In the genomic region with DNA sequence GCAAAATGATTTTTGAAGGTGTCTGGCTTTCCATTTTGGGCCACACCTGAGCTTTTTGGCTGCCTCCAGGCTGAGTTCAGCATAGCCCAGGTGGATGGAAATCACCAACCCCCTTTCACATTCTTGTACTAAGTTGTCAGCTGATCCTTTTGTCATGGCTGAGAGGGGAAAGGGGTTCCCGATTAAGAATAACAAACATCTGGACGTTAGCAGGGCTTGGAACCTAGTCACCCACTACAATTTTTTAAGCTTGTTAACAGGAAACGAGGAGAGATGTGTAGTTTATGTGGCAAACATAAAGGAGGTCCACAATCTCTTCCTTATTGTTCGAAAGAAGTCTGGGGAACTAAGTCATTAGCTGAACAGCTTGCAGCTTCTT, we compare ENCODE assay signal across 13 cellular contexts. TPM values are rescaled to one million over a fixed set of nuclear protein-coding genes. Genes with fewer than 3 reads are reported as not detected.
DNase-seq lines count a peak whose midpoint lies in the region; ATAC-seq and TF ChIP-seq lines count a peak whose summit lies in the region.
"Had no signal": no experiment of that assay in that cellular context is flagged by ENCODE, and none has a peak within 500 bp of the region (broad histone marks: within the 10 kb centered on the region; RNA-seq: fewer than 3 reads in every experiment).

No MANE protein-coding gene starts in this region.

- H3K4me3 Mint-ChIP-seq in endothelial cell (ENCODE audit: unreplicated experiment) (peak overlapping the region; percentile 88), neural crest cell (peak overlapping the region; percentile 96)
- H3K4me3 Mint-ChIP-seq in CD4-positive, alpha-beta T cell, result no peak overlapping the region
- H3K4me3 Mint-ChIP-seq: activated CD4-positive, alpha-beta T cell treated with anti-CD3 and anti-CD28 coated beads, Interleukin-2, amount 10 ng/mL, durations not matched to agents 24 days and 14 days had no signal

- H3K4me3 ChIP-seq in A673 (ENCODE audit: low read depth, low read length, poor library complexity, severe bottlenecking) (peak overlapping the region; percentile 77), LNCaP clone FGC (ENCODE audit: low read depth, low read length) (peak overlapping the region; percentile 73)

- no peak overlapping the region for H3K27ac Mint-ChIP-seq in endothelial cell (ENCODE audit: unreplicated experiment)
- peak overlapping the region; percentile 98 for H3K27ac Mint-ChIP-seq in neural crest cell (ENCODE audit: unreplicated experiment)
- no peak overlapping the region for H3K27ac Mint-ChIP-seq in CD4-positive, alpha-beta T cell
- H3K27ac Mint-ChIP-seq: activated CD4-positive, alpha-beta T cell treated with anti-CD3 and anti-CD28 coated beads, Interleukin-2, amount 10 ng/mL, durations not matched to agents 24 days and 14 days had no signal

- CTCF ChIA-PET in A673 (lab: Charles Lee), result interaction anchor here (0.8 kb wide), 1 partner anchor 9 kb away, joined by 5 read pairs; no protein-coding TSS in a partner anchor
- CTCF ChIA-PET in CD4-positive, alpha-beta T cell (lab: Charles Lee), result no interaction called here

- POLR2A ChIA-PET in A673 (lab: Charles Lee; ENCODE audit: low non-redundant PET), result no interaction called here
- POLR2A ChIA-PET in CD4-positive, alpha-beta T cell (lab: Charles Lee), result no interaction called here

- peaks cover 28% of the 10 kb centered on the region for H3K27me3 Mint-ChIP-seq in endothelial cell (ENCODE audit: unreplicated experiment)
- H3K27me3 Mint-ChIP-seq in neural crest cell (ENCODE audit: low read depth), result peaks cover 83% of the 10 kb centered on the region
- peaks cover 79% of the 10 kb centered on the region for H3K27me3 Mint-ChIP-seq in CD4-positive, alpha-beta T cell

- H3K4me1 ChIP-seq in A673 (ENCODE audit: insufficient read depth, low read length, poor library complexity, severe bottlenecking), result peaks cover 6% of the 10 kb centered on the region

- peaks cover 81% of the 10 kb centered on the region for H3K36me3 ChIP-seq in A673 (ENCODE audit: insufficient read depth, low read length, poor library complexity, severe bottlenecking)

- intact Hi-C loops in A673 (cut with micrococcal nuclease; ENCODE audit: unreplicated experiment), result loop anchor here (10.0 kb wide), 1 partner anchor 1661 kb away; no protein-coding TSS in a partner anchor
- intact Hi-C loops in CD4-positive, alpha-beta T cell (cut with DNase I, micrococcal nuclease), result no loop called here

- H3K4me1 Mint-ChIP-seq in endothelial cell (ENCODE audit: unreplicated experiment) (peaks cover 45% of the 10 kb centered on the region), neural crest cell (peaks cover 55% of the 10 kb centered on the region)
- H3K4me1 Mint-ChIP-seq in CD4-positive, alpha-beta T cell (ENCODE audit: low read depth), result peaks cover 16% of the 10 kb centered on the region

- H3K27me3 ChIP-seq in A673 (replicated peaks; ENCODE audit: insufficient read depth, low read depth, low read length, poor library complexity), result no peaks in the 10 kb centered on the region
- peaks cover 90% of the 10 kb centered on the region for H3K27me3 ChIP-seq in CD4-positive, alpha-beta T cell (ENCODE audit: control insufficient read depth, insufficient read depth, low read length)

- no peak for ATAC-seq in CD4-positive, alpha-beta T cell (ENCODE audit: poor library complexity)
- no peak for ATAC-seq in GM18511 (IDR thresholded peaks at IDR 0.05; ENCODE audit: unreplicated experiment)

- BruUV-seq in A673 (replicated peaks; lab: Mats Ljungman, UMichigan), result no TSS peak

- peak; percentile 39 for DNase-seq in A673 (ENCODE audit: low spot score)
- no peak for DNase-seq in LNCaP clone FGC (ENCODE audit: low read depth)
- no peak for DNase-seq in endothelial cell (ENCODE audit: low spot score)
- DNase-seq in neural crest cell (ENCODE audit: low read depth, low spot score), result no peak
- no peak for DNase-seq in CD4-positive, alpha-beta T cell
- DNase-seq in GDM1 (lab: John Stamatoyannopoulos, UW), result no peak
- DNase-seq in NCI-H510A (lab: John Stamatoyannopoulos, UW), result no peak
- DNase-seq: Calu3; central memory CD4-positive, alpha-beta T cell; NCI-H748 treated with DMSO at 0.1 percent for 48 hours; nucleus accumbens had no signal

- no peaks in the 10 kb centered on the region for H3K9me3 ChIP-seq in A673 (ENCODE audit: low read depth, low read length, poor library complexity, severe bottlenecking)
- H3K9me3 ChIP-seq in CD4-positive, alpha-beta T cell (ENCODE audit: control insufficient read depth, low read length), result peaks cover 24% of the 10 kb centered on the region

- H3K9me3 Mint-ChIP-seq in endothelial cell (ENCODE audit: unreplicated experiment), result no peaks in the 10 kb centered on the region
- no peaks in the 10 kb centered on the region for H3K9me3 Mint-ChIP-seq in neural crest cell
- H3K9me3 Mint-ChIP-seq in CD4-positive, alpha-beta T cell, result no peaks in the 10 kb centered on the region

- H3K36me3 Mint-ChIP-seq in endothelial cell (ENCODE audit: low read depth, unreplicated experiment), result peaks cover 31% of the 10 kb centered on the region
- H3K36me3 Mint-ChIP-seq in neural crest cell (ENCODE audit: low read depth), result peaks cover 78% of the 10 kb centered on the region
- no peaks in the 10 kb centered on the region for H3K36me3 Mint-ChIP-seq in CD4-positive, alpha-beta T cell (ENCODE audit: low read depth)

- no peak for TF ChIP-seq CTCF in A673 (conservative IDR thresholded peaks at IDR 0.05; ENCODE audit: low read depth, low read length)
- TF ChIP-seq CTCF in LNCaP clone FGC (IDR thresholded peaks at IDR 0.05; ENCODE audit: control insufficient read depth, extremely low read depth, insufficient read depth), result no peak
- no peak for TF ChIP-seq CTCF in endothelial cell (IDR thresholded peaks at IDR 0.05; ENCODE audit: unreplicated experiment)
- TF ChIP-seq CTCF in neural crest cell (conservative IDR thresholded peaks at IDR 0.05), result no peak
- TF ChIP-seq CTCF in CD4-positive, alpha-beta T cell (IDR thresholded peaks at IDR 0.05), result no peak

- peak overlapping the region; percentile 97 for H3K27ac ChIP-seq in A673 (ENCODE audit: low read depth, low read length, poor library complexity, severe bottlenecking)
- no peak overlapping the region for H3K27ac ChIP-seq in CD4-positive, alpha-beta T cell (ENCODE audit: low read depth, low read length)

RNA-seq across cellular contexts. Expression of a gene that starts 4.9 kb away (rescaled TPM):
- total RNA-seq in A673 (2021) (106 and 138 TPM in 2 replicates), endothelial cell (ENCODE audit: unreplicated experiment) (15.9 TPM), neural crest cell (147 and 150 TPM in 2 replicates)
- not detected for total RNA-seq in CD4-positive, alpha-beta T cell
- total RNA-seq: activated CD4-positive, alpha-beta T cell treated with anti-CD3 and anti-CD28 coated beads, Interleukin-2, amount 10 ng/mL, durations not matched to agents 24 days and 14 days had no signal

Comparison
In these comparisons a context has a peak if more than half of its experiments do, and no peak if none do; other contexts are left out.
1. RNA of a gene that starts 4.9 kb away (total RNA-seq): 147 to 150 TPM in neural crest cell, 106 to 138 TPM in A673 and 15.9 TPM in endothelial cell (single experiment); not detected in CD4-positive, alpha-beta T cell; every median in the first group is over 10 times any median in the second.